35 cellular contexts compared by ENCODE assay signal in genomic region chr4:178781779-178782178, GRCh38.
"Had no signal": no experiment of that assay in that cellular context is flagged by ENCODE, and none has a peak within 500 bp of the region (broad histone marks: within the 10 kb centered on the region; RNA-seq: fewer than 3 reads in every experiment).

No MANE protein-coding gene starts in this region.

- H3K36me3 ChIP-seq: MG63 had no signal

- H3K9me3 ChIP-seq: MG63 had no signal

- H3K27me3 ChIP-seq: MG63 had no signal

- H3K9ac ChIP-seq: KMS-11 had no signal

- H3K4me2 ChIP-seq: KMS-11 had no signal

- H3K27ac ChIP-seq: KMS-11 had no signal

- DNase-seq: Karpas-422, Kasumi-1, KBM-7, KG1, MG63, MM.1S, MV-4-11, NCI-H1048, NCI-H1092, NCI-H1092 treated with DMSO at 0.1 percent for 48 hours, NCI-H1105, NCI-H1105 treated with DMSO at 0.1 percent for 48 hours, NCI-H1417, NCI-H1417 treated with DMSO at 0.1 percent for 48 hours, NCI-H1436, NCI-H1436 treated with DMSO at 0.1 percent for 48 hours, NCI-H146, NCI-H1694, NCI-H1694 treated with DMSO at 0.1 percent for 48 hours, NCI-H187, NCI-H187 treated with DMSO at 0.1 percent for 48 hours, NCI-H1930, NCI-H2029, NCI-H2029 treated with DMSO at 0.1 percent for 48 hours, NCI-H2081, NCI-H2081 treated with DMSO at 0.1 percent for 48 hours, NCI-H2107, NCI-H2171, NCI-H2171 treated with DMSO at 0.1 percent for 48 hours, NCI-H2227 treated with DMSO at 0.1 percent for 48 hours, NCI-H226, NCI-H345, NCI-H446, NCI-H446 treated with DMSO at 0.1 percent for 48 hours had no signal

- H3K4me3 ChIP-seq: MG63 had no signal
